Comparison of ENCODE assay signal across 24 cellular contexts in the genomic region with DNA sequence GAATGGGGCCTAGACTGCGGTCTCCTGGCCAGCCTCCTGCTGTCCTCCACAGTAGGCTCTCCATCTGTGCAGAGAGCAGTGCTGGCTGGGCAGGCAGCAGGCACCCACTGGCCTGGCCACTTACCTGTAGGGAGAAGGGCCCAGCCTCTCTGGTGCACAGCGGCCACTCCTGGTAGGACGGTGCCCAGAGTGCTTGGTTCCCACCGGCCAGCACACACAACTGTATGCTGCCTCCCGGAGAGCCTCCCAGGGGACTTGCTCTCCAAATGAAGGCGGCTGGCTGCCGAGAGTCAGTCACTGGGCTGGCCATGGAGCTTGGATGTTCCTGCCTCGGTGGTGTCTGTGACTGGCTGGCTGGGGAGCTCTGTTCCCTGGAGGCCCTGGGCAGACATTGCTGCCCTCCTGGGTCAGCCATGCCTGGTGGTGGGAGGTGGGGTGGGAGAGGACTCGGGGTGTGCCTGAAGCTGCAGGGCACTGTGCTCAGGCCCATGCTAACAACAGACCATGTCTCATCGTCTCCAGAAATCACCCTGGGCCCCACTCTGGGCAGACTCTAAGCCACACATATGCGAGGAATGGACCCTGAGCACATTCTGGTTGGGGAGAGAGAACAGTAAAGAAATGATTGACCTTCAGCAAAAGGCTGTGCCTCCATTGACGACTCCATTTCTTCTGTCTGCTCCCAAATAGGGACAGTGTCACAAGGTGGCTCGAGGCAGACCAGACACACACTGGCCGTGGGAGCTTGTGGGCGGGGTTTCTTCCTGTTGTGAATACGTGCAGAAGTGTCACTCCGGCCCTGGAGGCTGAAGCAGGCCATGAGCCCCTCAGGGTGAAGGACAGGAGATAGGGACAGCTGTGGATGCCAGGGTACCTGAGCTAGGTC.
DNase-seq lines count a peak whose midpoint lies in the region; ATAC-seq, FAIRE-seq and TF ChIP-seq lines count a peak whose summit lies in the region.
"Had no signal": no experiment of that assay in that cellular context is flagged by ENCODE, and none has a peak within 500 bp of the region (broad histone marks: within the 10 kb centered on the region; RNA-seq: fewer than 3 reads in every experiment).

No MANE protein-coding gene starts in this region.

- TF ChIP-seq CTCF in bronchial epithelial cell (IDR thresholded peaks at IDR 0.05; ENCODE audit: insufficient read depth, low read length, severe bottlenecking), result no peak
- TF ChIP-seq CTCF in neural progenitor cell (IDR thresholded peaks at IDR 0.05), result no peak

- no peak overlapping the region for H3K4me3 ChIP-seq in bronchial epithelial cell (ENCODE audit: low read depth, low read length)
- H3K4me3 ChIP-seq in neural progenitor cell, result no peak overlapping the region
- H3K4me3 ChIP-seq: GM12878, GM23338, HAP-1 had no signal

- H3K79me2 ChIP-seq in neural progenitor cell (ENCODE audit: low read depth), result no peaks in the 10 kb centered on the region

- no peaks in the 10 kb centered on the region for H3K4me1 ChIP-seq in neural progenitor cell
- H3K4me1 ChIP-seq: HAP-1 had no signal

- H3F3A ChIP-seq in neural progenitor cell (ENCODE audit: low read depth), result no peaks in the 10 kb centered on the region

- H3K27ac ChIP-seq in neural progenitor cell, result no peak overlapping the region
- H3K27ac ChIP-seq: KMS-11 had no signal

- peaks cover 2% of the 10 kb centered on the region for H3K9me3 Mint-ChIP-seq in neural progenitor cell
- H3K9me3 Mint-ChIP-seq in stimulated activated effector memory CD8-positive, alpha-beta T cell treated with anti-CD3 and anti-CD28 coated beads, Interleukin-12 subunit alpha, Interleukin-12 subunit beta, amount 100 ng/mL, for 72 hours, result no peaks in the 10 kb centered on the region
- H3K9me3 Mint-ChIP-seq: CD4-positive, alpha-beta memory T cell; GM23338 had no signal

- H2AFZ ChIP-seq in neural progenitor cell (replicated peaks), result no peak overlapping the region
- H2AFZ ChIP-seq: GM23338 had no signal

- DNase-seq in cardiac septum (ENCODE audit: low spot score), result peak; percentile 64
- no peak for DNase-seq in left ventricle myocardium superior
- no peak for DNase-seq in bronchial epithelial cell (ENCODE audit: low read depth)
- DNase-seq in neural progenitor cell (ENCODE audit: low spot score), result no peak
- no peak for DNase-seq in stimulated activated effector memory CD8-positive, alpha-beta T cell treated with anti-CD3 and anti-CD28 coated beads, Interleukin-12 subunit alpha, Interleukin-12 subunit beta, amount 100 ng/mL, for 72 hours (ENCODE audit: low spot score in 2 of 2)
- DNase-seq in pons (ENCODE audit: low spot score), result no peak
- DNase-seq: CD4-positive, alpha-beta memory T cell; DND-41; IMR-90; NCI-H1092 treated with DMSO at 0.1 percent for 48 hours; NCI-H1436 treated with DMSO at 0.1 percent for 48 hours; NCI-H2029; NCI-H446; OCI-M1; Right ventricle myocardium superior had no signal

- ATAC-seq in left ventricle myocardium superior, result no peak
- no peak for ATAC-seq in stimulated activated effector memory CD8-positive, alpha-beta T cell treated with anti-CD3 and anti-CD28 coated beads, Interleukin-12 subunit alpha, Interleukin-12 subunit beta, amount 100 ng/mL, for 72 hours
- no peak for ATAC-seq in GM18519 (IDR thresholded peaks at IDR 0.05; ENCODE audit: low FRiP score, unreplicated experiment)
- no peak for ATAC-seq in HG02763 (IDR thresholded peaks at IDR 0.05; ENCODE audit: unreplicated experiment)
- ATAC-seq: GM12878, GM23338 had no signal

- peak overlapping the region; percentile 50 for H3K27ac Mint-ChIP-seq in neural progenitor cell
- H3K27ac Mint-ChIP-seq in stimulated activated effector memory CD8-positive, alpha-beta T cell treated with anti-CD3 and anti-CD28 coated beads, Interleukin-12 subunit alpha, Interleukin-12 subunit beta, amount 100 ng/mL, for 72 hours, result peak overlapping the region; percentile 60
- H3K27ac Mint-ChIP-seq: B cell had no signal

- no peak overlapping the region for H3K9ac ChIP-seq in neural progenitor cell
- H3K9ac ChIP-seq: KMS-11 had no signal

- peaks cover 6% of the 10 kb centered on the region for H3K36me3 Mint-ChIP-seq in neural progenitor cell
- H3K36me3 Mint-ChIP-seq in stimulated activated effector memory CD8-positive, alpha-beta T cell treated with anti-CD3 and anti-CD28 coated beads, Interleukin-12 subunit alpha, Interleukin-12 subunit beta, amount 100 ng/mL, for 72 hours, result peaks cover 38% of the 10 kb centered on the region

- no peaks in the 10 kb centered on the region for H4K20me1 ChIP-seq in neural progenitor cell (ENCODE audit: low read depth)

- peaks cover 9% of the 10 kb centered on the region for H3K36me3 ChIP-seq in bronchial epithelial cell (ENCODE audit: control insufficient read depth, insufficient read depth, low read length)
- H3K36me3 ChIP-seq in neural progenitor cell, result no peaks in the 10 kb centered on the region
- H3K36me3 ChIP-seq: HAP-1 had no signal

- H3K27me3 ChIP-seq in bronchial epithelial cell (ENCODE audit: control insufficient read depth, insufficient read depth, low read length) (no peaks in the 10 kb centered on the region), neural progenitor cell (no peaks in the 10 kb centered on the region)

- H3K4me3 Mint-ChIP-seq in neural progenitor cell, result no peak overlapping the region
- H3K4me3 Mint-ChIP-seq in stimulated activated effector memory CD8-positive, alpha-beta T cell treated with anti-CD3 and anti-CD28 coated beads, Interleukin-12 subunit alpha, Interleukin-12 subunit beta, amount 100 ng/mL, for 72 hours, result no peak overlapping the region
- H3K4me3 Mint-ChIP-seq: B cell; CD4-positive, alpha-beta memory T cell; GM23338 had no signal

- peaks cover 9% of the 10 kb centered on the region for H3K4me1 Mint-ChIP-seq in neural progenitor cell
- H3K4me1 Mint-ChIP-seq in stimulated activated effector memory CD8-positive, alpha-beta T cell treated with anti-CD3 and anti-CD28 coated beads, Interleukin-12 subunit alpha, Interleukin-12 subunit beta, amount 100 ng/mL, for 72 hours, result no peaks in the 10 kb centered on the region
- H3K4me1 Mint-ChIP-seq: B cell had no signal

- no peaks in the 10 kb centered on the region for H3K9me3 ChIP-seq in neural progenitor cell (ENCODE audit: low read depth)
- H3K9me3 ChIP-seq: Caco-2, HAP-1 had no signal

- intact Hi-C loops in cardiac septum (cut with DNase I) (loop anchor here (10.0 kb wide), 1 partner anchor 292 kb away; no protein-coding TSS in a partner anchor), left ventricle myocardium superior (cut with micrococcal nuclease) (no loop called here)

- no peak overlapping the region for H3K4me2 ChIP-seq in neural progenitor cell
- H3K4me2 ChIP-seq: GM23338, KMS-11 had no signal

- peak; percentile 97 for FAIRE-seq in bronchial epithelial cell (lab: Jason Lieb, UNC)
- FAIRE-seq: A204.1, GM12878 had no signal

- H3K27me3 Mint-ChIP-seq in neural progenitor cell (ENCODE audit: insufficient read depth, low read depth), result peaks cover 2% of the 10 kb centered on the region
- H3K27me3 Mint-ChIP-seq: B cell; CD4-positive, alpha-beta memory T cell had no signal
